In the genomic region with DNA sequence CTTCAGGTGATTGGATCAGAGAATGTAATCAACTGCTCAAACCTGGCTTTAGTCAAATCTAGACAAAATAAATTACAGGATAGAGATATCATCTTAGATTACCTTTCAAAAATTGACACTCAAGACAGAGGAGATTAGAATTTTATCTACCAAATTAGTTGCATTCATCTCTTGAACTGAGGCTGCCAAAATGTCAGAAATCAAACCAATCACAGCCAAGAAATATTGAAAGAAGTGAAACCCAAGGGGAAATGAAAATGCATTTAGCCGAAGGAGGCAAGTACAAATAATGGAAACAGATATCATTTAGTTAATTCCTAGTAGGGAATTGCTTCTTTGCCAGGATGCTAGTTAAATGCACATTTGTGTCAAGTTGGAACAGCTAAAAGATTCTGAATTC, we compare ENCODE assay signal across 25 cellular contexts.
"Had no signal": no experiment of that assay in that cellular context is flagged by ENCODE, and none has a peak within 500 bp of the region (broad histone marks: within the 10 kb centered on the region; RNA-seq: fewer than 3 reads in every experiment).

No MANE protein-coding gene starts in this region.

- H3K9me3 ChIP-seq: colonic mucosa, esophagus muscularis mucosa, esophagus squamous epithelium, gastrocnemius medialis, gastroesophageal sphincter, heart right ventricle had no signal

- H3K27ac ChIP-seq: colonic mucosa, coronary artery, dorsolateral prefrontal cortex, epithelial cell of prostate, esophagus muscularis mucosa, esophagus squamous epithelium, foreskin keratinocyte, gastrocnemius medialis, gastroesophageal sphincter, heart left ventricle, heart right ventricle had no signal

- H3K4me1 Mint-ChIP-seq: endodermal cell had no signal

- H3K4me3 ChIP-seq: colonic mucosa, coronary artery, dorsolateral prefrontal cortex, esophagus muscularis mucosa, esophagus squamous epithelium, gastrocnemius medialis, gastroesophageal sphincter, heart left ventricle, heart right ventricle had no signal

- H3K4me3 Mint-ChIP-seq: dendritic cell treated with granulocyte-macrophage colony-stimulating factor and Interleukin-4, amounts not matched to agents 40 ng/mL and 50 ng/mL, for 4 days; effector memory CD8-positive, alpha-beta T cell; endodermal cell had no signal

- DNase-seq: colonic mucosa; cortex of kidney; dermis blood vessel endothelial cell; dorsolateral prefrontal cortex; effector CD4-positive, alpha-beta T cell; effector CD8-positive, alpha-beta T cell; effector memory CD4-positive, alpha-beta T cell; effector memory CD8-positive, alpha-beta T cell; endodermal cell; erythroblast; esophagus squamous epithelium; foreskin fibroblast; foreskin keratinocyte; foreskin melanocyte; gastrocnemius medialis; glutamatergic neuron; head of caudate nucleus; heart left ventricle; heart right ventricle had no signal

- H3K36me3 ChIP-seq: colonic mucosa, esophagus muscularis mucosa, esophagus squamous epithelium, gastrocnemius medialis, gastroesophageal sphincter, heart left ventricle, heart right ventricle had no signal

- H3K27me3 ChIP-seq: colonic mucosa, esophagus squamous epithelium, foreskin keratinocyte, gastrocnemius medialis, gastroesophageal sphincter, heart left ventricle, heart right ventricle had no signal

- H3K27ac Mint-ChIP-seq: dendritic cell treated with granulocyte-macrophage colony-stimulating factor and Interleukin-4, amounts not matched to agents 40 ng/mL and 50 ng/mL, for 4 days; effector memory CD8-positive, alpha-beta T cell; endodermal cell had no signal

- ATAC-seq: effector memory CD8-positive, alpha-beta T cell; esophagus mucosa; foreskin keratinocyte; gastrocnemius medialis; gastroesophageal sphincter; heart left ventricle; heart right ventricle had no signal

- H3K27me3 Mint-ChIP-seq: dendritic cell treated with granulocyte-macrophage colony-stimulating factor and Interleukin-4, amounts not matched to agents 40 ng/mL and 50 ng/mL, for 4 days; effector memory CD8-positive, alpha-beta T cell had no signal

- H3K9me3 Mint-ChIP-seq: dendritic cell treated with granulocyte-macrophage colony-stimulating factor and Interleukin-4, amounts not matched to agents 40 ng/mL and 50 ng/mL, for 4 days; endodermal cell had no signal
